1 cellular context compared by ENCODE assay signal in genomic region chr22:29555065-29555644, GRCh38.
TF ChIP-seq lines count a peak whose summit lies in the region.

No MANE protein-coding gene starts in this region.

TF ChIP-seq in GM12878, 131 proteins besides CTCF, POLR2A, EP300 and RAD21 (continued from another document):
- TF ChIP-seq, protein P1, sequence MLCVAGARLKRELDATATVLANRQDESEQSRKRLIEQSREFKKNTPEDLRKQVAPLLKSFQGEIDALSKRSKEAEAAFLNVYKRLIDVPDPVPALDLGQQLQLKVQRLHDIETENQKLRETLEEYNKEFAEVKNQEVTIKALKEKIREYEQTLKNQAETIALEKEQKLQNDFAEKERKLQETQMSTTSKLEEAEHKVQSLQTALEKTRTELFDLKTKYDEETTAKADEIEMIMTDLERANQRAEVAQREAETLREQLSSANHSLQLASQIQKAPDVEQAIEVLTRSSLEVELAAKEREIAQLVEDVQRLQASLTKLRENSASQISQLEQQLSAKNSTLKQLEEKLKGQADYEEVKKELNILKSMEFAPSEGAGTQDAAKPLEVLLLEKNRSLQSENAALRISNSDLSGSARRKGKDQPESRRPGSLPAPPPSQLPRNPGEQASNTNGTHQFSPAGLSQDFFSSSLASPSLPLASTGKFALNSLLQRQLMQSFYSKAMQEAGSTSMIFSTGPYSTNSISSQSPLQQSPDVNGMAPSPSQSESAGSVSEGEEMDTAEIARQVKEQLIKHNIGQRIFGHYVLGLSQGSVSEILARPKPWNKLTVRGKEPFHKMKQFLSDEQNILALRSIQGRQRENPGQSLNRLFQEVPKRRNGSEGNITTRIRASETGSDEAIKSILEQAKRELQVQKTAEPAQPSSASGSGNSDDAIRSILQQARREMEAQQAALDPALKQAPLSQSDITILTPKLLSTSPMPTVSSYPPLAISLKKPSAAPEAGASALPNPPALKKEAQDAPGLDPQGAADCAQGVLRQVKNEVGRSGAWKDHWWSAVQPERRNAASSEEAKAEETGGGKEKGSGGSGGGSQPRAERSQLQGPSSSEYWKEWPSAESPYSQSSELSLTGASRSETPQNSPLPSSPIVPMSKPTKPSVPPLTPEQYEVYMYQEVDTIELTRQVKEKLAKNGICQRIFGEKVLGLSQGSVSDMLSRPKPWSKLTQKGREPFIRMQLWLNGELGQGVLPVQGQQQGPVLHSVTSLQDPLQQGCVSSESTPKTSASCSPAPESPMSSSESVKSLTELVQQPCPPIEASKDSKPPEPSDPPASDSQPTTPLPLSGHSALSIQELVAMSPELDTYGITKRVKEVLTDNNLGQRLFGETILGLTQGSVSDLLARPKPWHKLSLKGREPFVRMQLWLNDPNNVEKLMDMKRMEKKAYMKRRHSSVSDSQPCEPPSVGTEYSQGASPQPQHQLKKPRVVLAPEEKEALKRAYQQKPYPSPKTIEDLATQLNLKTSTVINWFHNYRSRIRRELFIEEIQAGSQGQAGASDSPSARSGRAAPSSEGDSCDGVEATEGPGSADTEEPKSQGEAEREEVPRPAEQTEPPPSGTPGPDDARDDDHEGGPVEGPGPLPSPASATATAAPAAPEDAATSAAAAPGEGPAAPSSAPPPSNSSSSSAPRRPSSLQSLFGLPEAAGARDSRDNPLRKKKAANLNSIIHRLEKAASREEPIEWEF (IDR thresholded peaks at IDR 0.05; ENCODE audit: insufficient replicate concordance, low read depth, low read length): no peak
- TF ChIP-seq KLF5 (IDR thresholded peaks at IDR 0.05; ENCODE audit: partially characterized antibody): no peak
- TF ChIP-seq, protein P2, sequence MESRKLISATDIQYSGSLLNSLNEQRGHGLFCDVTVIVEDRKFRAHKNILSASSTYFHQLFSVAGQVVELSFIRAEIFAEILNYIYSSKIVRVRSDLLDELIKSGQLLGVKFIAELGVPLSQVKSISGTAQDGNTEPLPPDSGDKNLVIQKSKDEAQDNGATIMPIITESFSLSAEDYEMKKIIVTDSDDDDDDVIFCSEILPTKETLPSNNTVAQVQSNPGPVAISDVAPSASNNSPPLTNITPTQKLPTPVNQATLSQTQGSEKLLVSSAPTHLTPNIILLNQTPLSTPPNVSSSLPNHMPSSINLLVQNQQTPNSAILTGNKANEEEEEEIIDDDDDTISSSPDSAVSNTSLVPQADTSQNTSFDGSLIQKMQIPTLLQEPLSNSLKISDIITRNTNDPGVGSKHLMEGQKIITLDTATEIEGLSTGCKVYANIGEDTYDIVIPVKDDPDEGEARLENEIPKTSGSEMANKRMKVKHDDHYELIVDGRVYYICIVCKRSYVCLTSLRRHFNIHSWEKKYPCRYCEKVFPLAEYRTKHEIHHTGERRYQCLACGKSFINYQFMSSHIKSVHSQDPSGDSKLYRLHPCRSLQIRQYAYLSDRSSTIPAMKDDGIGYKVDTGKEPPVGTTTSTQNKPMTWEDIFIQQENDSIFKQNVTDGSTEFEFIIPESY (IDR thresholded peaks at IDR 0.05): no peak
- TF ChIP-seq, protein P3, sequence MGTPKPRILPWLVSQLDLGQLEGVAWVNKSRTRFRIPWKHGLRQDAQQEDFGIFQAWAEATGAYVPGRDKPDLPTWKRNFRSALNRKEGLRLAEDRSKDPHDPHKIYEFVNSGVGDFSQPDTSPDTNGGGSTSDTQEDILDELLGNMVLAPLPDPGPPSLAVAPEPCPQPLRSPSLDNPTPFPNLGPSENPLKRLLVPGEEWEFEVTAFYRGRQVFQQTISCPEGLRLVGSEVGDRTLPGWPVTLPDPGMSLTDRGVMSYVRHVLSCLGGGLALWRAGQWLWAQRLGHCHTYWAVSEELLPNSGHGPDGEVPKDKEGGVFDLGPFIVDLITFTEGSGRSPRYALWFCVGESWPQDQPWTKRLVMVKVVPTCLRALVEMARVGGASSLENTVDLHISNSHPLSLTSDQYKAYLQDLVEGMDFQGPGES (IDR thresholded peaks at IDR 0.05): no peak
- no peak for TF ChIP-seq RBBP5 (conservative IDR thresholded peaks at IDR 0.05)
- TF ChIP-seq SP1 (IDR thresholded peaks at IDR 0.05; ENCODE audit: low read depth, low read length): no peak
- TF ChIP-seq TCF12 (IDR thresholded peaks at IDR 0.05; ENCODE audit: low read depth, low read length): no peak
- TF ChIP-seq KAT2A (conservative IDR thresholded peaks at IDR 0.05; ENCODE audit: control insufficient read depth, low read depth, low read length): no peak
- no peak for TF ChIP-seq JUND (IDR thresholded peaks at IDR 0.05; ENCODE audit: low read depth, low read length)
- TF ChIP-seq E2F4 (IDR thresholded peaks at IDR 0.05; ENCODE audit: low read depth, low read length): no peak
- TF ChIP-seq MAX (IDR thresholded peaks at IDR 0.05; ENCODE audit: low read depth, low read length): no peak
- TF ChIP-seq FOS (IDR thresholded peaks at IDR 0.05; ENCODE audit: borderline replicate concordance, extremely low read depth, insufficient read length): no peak
- no peak for TF ChIP-seq GABPA (IDR thresholded peaks at IDR 0.05; ENCODE audit: low read depth)
- TF ChIP-seq CBFB (IDR thresholded peaks at IDR 0.05; ENCODE audit: low read depth): no peak
- TF ChIP-seq TAF1 (IDR thresholded peaks at IDR 0.05; ENCODE audit: borderline replicate concordance, low read depth, low read length): no peak
- TF ChIP-seq RUNX3 (IDR thresholded peaks at IDR 0.05; ENCODE audit: low read length): no peak
TF ChIP-seq in GM12878: peak in this region for 0.
